In genomic region chrX:8987672-8988250, GRCh38 we compare ENCODE assay signal across 16 cellular contexts. TPM values are rescaled to one million over a fixed set of nuclear protein-coding genes. Genes with fewer than 3 reads are reported as not detected.
DNase-seq lines count a peak whose midpoint lies in the region; TF ChIP-seq lines count a peak whose summit lies in the region.
"Had no signal": no experiment of that assay in that cellular context is flagged by ENCODE, and none has a peak within 500 bp of the region (broad histone marks: within the 10 kb centered on the region; RNA-seq: fewer than 3 reads in every experiment).

No MANE protein-coding gene starts in this region.

- intact Hi-C loops in colonic mucosa (cut with DNase I) = no loop called here

- no peaks in the 10 kb centered on the region for H3K4me1 ChIP-seq in colonic mucosa

- no peak for TF ChIP-seq CTCF in colonic mucosa (IDR thresholded peaks at IDR 0.05)

- H3K27me3 ChIP-seq in colonic mucosa = no peaks in the 10 kb centered on the region
- H3K27me3 ChIP-seq: neutrophil had no signal

- H3K27ac ChIP-seq in colonic mucosa = no peak overlapping the region
- H3K27ac ChIP-seq: KMS-11, neutrophil, skin epidermis had no signal

- DNase-seq in activated gamma-delta T cell treated with Interleukin-2 at 50 U/mL for 16 hours (peak; percentile 36), activated gamma-delta T cell (lab: John Stamatoyannopoulos, UW) (no peak), T follicular helper cell (ENCODE audit: low read depth) (peak; percentile 57), colonic mucosa (no peak), LoVo (ENCODE audit: low spot score) (no peak), globus pallidus (ENCODE audit: low spot score) (no peak)
- DNase-seq in effector CD8-positive, alpha-beta T cell (lab: John Stamatoyannopoulos, UW) = peak; percentile 1
- peak; percentile 29 to 82 (median 58) for DNase-seq in stimulated activated naive CD4-positive, alpha-beta T cell (lab: John Stamatoyannopoulos, UW)
- DNase-seq: activated naive CD8-positive, alpha-beta T cell treated with anti-CD3 and anti-CD28 coated beads, Interleukin-2, amount 10 ng/mL, durations not matched to agents 7 days and 5 days; AML-193; foreskin melanocyte; NCI-H1930 had no signal

- H3K9ac ChIP-seq in colonic mucosa (ENCODE audit: low read depth in 2 of 2, low read length in 2 of 2) = no peak overlapping the region
- H3K9ac ChIP-seq: KMS-11 had no signal

- no peaks in the 10 kb centered on the region for H3K36me3 ChIP-seq in colonic mucosa
- H3K36me3 ChIP-seq: neutrophil had no signal

- no peaks in the 10 kb centered on the region for H3K9me3 ChIP-seq in colonic mucosa
- H3K9me3 ChIP-seq: neutrophil had no signal

- H3K4me3 ChIP-seq in colonic mucosa = no peak overlapping the region
- H3K4me3 ChIP-seq: skin epidermis had no signal

RNA-seq across cellular contexts. Expression of gene FAM9B, which starts 46.2 kb away (rescaled TPM):
- total RNA-seq in colonic mucosa = not detected
- total RNA-seq: activated naive CD8-positive, alpha-beta T cell treated with anti-CD3 and anti-CD28 coated beads, Interleukin-2, amount 10 ng/mL, durations not matched to agents 7 days and 5 days; G401 had no signal

Comparison
In these comparisons a context has a peak if more than half of its experiments do, and no peak if none do; other contexts are left out.
1. DNase-seq: peak in activated gamma-delta T cell treated with Interleukin-2 at 50 U/mL for 16 hours (single experiment), T follicular helper cell (single experiment), effector CD8-positive, alpha-beta T cell (single experiment) and stimulated activated naive CD4-positive, alpha-beta T cell (6 of 6); none in activated gamma-delta T cell (single experiment), colonic mucosa (single experiment), LoVo (single experiment) and globus pallidus (single experiment).